26 cellular contexts compared by ENCODE assay signal in the genomic region with DNA sequence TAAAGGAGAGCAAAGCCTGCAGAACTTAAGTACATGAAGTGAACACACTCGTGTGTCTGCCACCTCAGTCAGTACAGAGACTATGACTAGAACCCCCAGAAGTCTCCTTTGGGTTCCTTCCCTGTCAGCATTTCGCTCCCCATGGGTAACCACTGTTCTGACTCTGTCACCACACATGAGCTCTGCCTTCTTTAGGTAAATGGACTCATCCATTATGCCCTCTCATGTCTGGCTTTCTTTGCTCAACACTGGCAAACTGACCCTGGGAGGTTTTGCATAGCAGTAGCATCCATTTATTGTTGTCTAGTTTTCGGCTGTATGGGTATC. TPM values are rescaled to one million over a fixed set of nuclear protein-coding genes. Genes with fewer than 3 reads are reported as not detected.
A peak's percentile ranks its signal among the peaks of the same experiment; 100 is the strongest.
DNase-seq lines count a peak whose midpoint lies in the region; ATAC-seq and TF ChIP-seq lines count a peak whose summit lies in the region.
"Had no signal": no experiment of that assay in that cellular context is flagged by ENCODE, and none has a peak within 500 bp of the region (broad histone marks: within the 10 kb centered on the region; RNA-seq: fewer than 3 reads in every experiment).

No MANE protein-coding gene starts in this region.

- H3K9ac ChIP-seq in BLaER1 treated with 17β-estradiol and CSF1 and Interleukin-3, amounts not matched to agents 10 nM and 100 nM = peak overlapping the region in 2 of 11 experiments; percentile 23 to 37; a peak in 4 of 22 replicates

- H3K27me3 Mint-ChIP-seq in nephron (ENCODE audit: low read depth) = peaks cover 6% of the 10 kb centered on the region
- H3K27me3 Mint-ChIP-seq: activated CD4-positive, alpha-beta T cell treated with anti-CD3 and anti-CD28 coated beads, Interleukin-2, amount 10 ng/mL, durations not matched to agents 7 days and 5 days; activated CD8-positive, alpha-beta memory T cell treated with anti-CD3 and anti-CD28 coated beads, Interleukin-2, amount 10 ng/mL, durations not matched to agents 7 days and 5 days; activated naive CD4-positive, alpha-beta T cell treated with anti-CD3 and anti-CD28 coated beads, Interleukin-2, amount 10 ng/mL, durations not matched to agents 7 days and 5 days; IgD-negative memory B cell; naive B cell; stimulated activated naive CD8-positive, alpha-beta T cell treated with anti-CD3 and anti-CD28 coated beads, Interleukin-15, Interleukin-2, amounts not matched to agents 100 ng/mL and 50 ng/mL, for 24 hours had no signal

- no peaks in the 10 kb centered on the region for H3K9me3 Mint-ChIP-seq in nephron
- H3K9me3 Mint-ChIP-seq: activated CD4-positive, alpha-beta T cell treated with anti-CD3 and anti-CD28 coated beads, Interleukin-2, amount 10 ng/mL, durations not matched to agents 7 days and 5 days; activated naive CD4-positive, alpha-beta T cell treated with anti-CD3 and anti-CD28 coated beads, Interleukin-2, amount 10 ng/mL, durations not matched to agents 7 days and 5 days; IgD-negative memory B cell; naive B cell; stimulated activated naive CD8-positive, alpha-beta T cell treated with anti-CD3 and anti-CD28 coated beads, Interleukin-15, Interleukin-2, amounts not matched to agents 100 ng/mL and 50 ng/mL, for 24 hours had no signal

- no peaks in the 10 kb centered on the region for H3K9me2 ChIP-seq in hepatocyte (replicated peaks; ENCODE audit: insufficient read depth)

- peaks cover 62 to 100% (median 84%) of the 10 kb centered on the region in 10 experiments for H3K4me1 ChIP-seq in BLaER1 treated with 17β-estradiol and CSF1 and Interleukin-3, amounts not matched to agents 10 nM and 100 nM
- peaks cover 24% of the 10 kb centered on the region for H3K4me1 ChIP-seq in hepatocyte (ENCODE audit: insufficient read depth)
- H3K4me1 ChIP-seq: thyroid gland had no signal

- ATAC-seq in esophagus mucosa = no peak
- ATAC-seq in HG03175 (IDR thresholded peaks at IDR 0.05; ENCODE audit: unreplicated experiment) = no peak
- ATAC-seq: activated CD8-positive, alpha-beta memory T cell treated with anti-CD3 and anti-CD28 coated beads, Interleukin-2, amount 10 ng/mL, durations not matched to agents 7 days and 5 days; Panc1; psoas muscle had no signal

- H3K4me3 Mint-ChIP-seq in nephron = no peak overlapping the region
- H3K4me3 Mint-ChIP-seq: activated CD4-positive, alpha-beta T cell treated with anti-CD3 and anti-CD28 coated beads, Interleukin-2, amount 10 ng/mL, durations not matched to agents 7 days and 5 days; activated CD8-positive, alpha-beta memory T cell treated with anti-CD3 and anti-CD28 coated beads, Interleukin-2, amount 10 ng/mL, durations not matched to agents 7 days and 5 days; activated naive CD4-positive, alpha-beta T cell treated with anti-CD3 and anti-CD28 coated beads, Interleukin-2, amount 10 ng/mL, durations not matched to agents 7 days and 5 days; IgD-negative memory B cell; stimulated activated naive CD8-positive, alpha-beta T cell treated with anti-CD3 and anti-CD28 coated beads, Interleukin-15, Interleukin-2, amounts not matched to agents 100 ng/mL and 50 ng/mL, for 24 hours had no signal

- DNase-seq in NCI-H526 treated with DMSO at 0.1 percent for 48 hours (lab: John Stamatoyannopoulos, UW) = peak; percentile 70
- no peak for DNase-seq in hepatocyte (ENCODE audit: low spot score)
- no peak for DNase-seq in OCI-M1 (lab: John Stamatoyannopoulos, UW)
- DNase-seq in HuH-7 (ENCODE audit: low spot score) = no peak
- DNase-seq: activated CD4-positive, alpha-beta T cell treated with anti-CD3 and anti-CD28 coated beads, Interleukin-2, amount 10 ng/mL, durations not matched to agents 7 days and 5 days; activated CD8-positive, alpha-beta memory T cell treated with anti-CD3 and anti-CD28 coated beads, Interleukin-2, amount 10 ng/mL, durations not matched to agents 7 days and 5 days; activated naive CD4-positive, alpha-beta T cell treated with anti-CD3 and anti-CD28 coated beads, Interleukin-2, amount 10 ng/mL, durations not matched to agents 7 days and 5 days; amniotic stem cell; BE2C; COR-L47; DND-41; foreskin fibroblast; naive B cell; NCI-H510A treated with DMSO at 0.1 percent for 48 hours; nucleus accumbens; SHP77 treated with DMSO at 0.1 percent for 48 hours; thyroid gland; WERI-Rb-1 had no signal

- WGBS in hepatocyte (ENCODE audit: low lambda C conversion rate, missing lambda C conversion rate) = 73% methylated on average over 3 of the region's 3 CpGs

- H4K20me1 ChIP-seq in BLaER1 treated with 17β-estradiol and CSF1 and Interleukin-3, amounts not matched to agents 10 nM and 100 nM = peaks cover 27 to 75% (median 54%) of the 10 kb centered on the region in 11 experiments
- H4K20me1 ChIP-seq in hepatocyte (ENCODE audit: insufficient read depth, poor library complexity, severe bottlenecking) = peaks cover 3% of the 10 kb centered on the region

- H3K9me3 ChIP-seq in BLaER1 treated with 17β-estradiol and CSF1 and Interleukin-3, amounts not matched to agents 10 nM and 100 nM (replicated peaks in 1 of 11) = peaks cover 0 to 8% (median 0%) of the 10 kb centered on the region in 11 experiments; a peak in 4 of 22 replicates
- no peaks in the 10 kb centered on the region for H3K9me3 ChIP-seq in hepatocyte (ENCODE audit: low read depth)
- H3K9me3 ChIP-seq: BE2C, psoas muscle, thyroid gland had no signal

- peaks cover 38 to 75% (median 63%) of the 10 kb centered on the region in 11 experiments for H3K36me3 ChIP-seq in BLaER1 treated with 17β-estradiol and CSF1 and Interleukin-3, amounts not matched to agents 10 nM and 100 nM
- H3K36me3 ChIP-seq in hepatocyte (replicated peaks; ENCODE audit: insufficient read depth, low read depth) = no peaks in the 10 kb centered on the region
- H3K36me3 ChIP-seq: BE2C, thyroid gland had no signal

- peaks cover 33% of the 10 kb centered on the region for H3K4me1 Mint-ChIP-seq in nephron

- H3K27ac Mint-ChIP-seq in nephron = peak overlapping the region; percentile 72 to 96 (median 92)
- H3K27ac Mint-ChIP-seq: activated CD4-positive, alpha-beta T cell treated with anti-CD3 and anti-CD28 coated beads, Interleukin-2, amount 10 ng/mL, durations not matched to agents 7 days and 5 days; activated CD8-positive, alpha-beta memory T cell treated with anti-CD3 and anti-CD28 coated beads, Interleukin-2, amount 10 ng/mL, durations not matched to agents 7 days and 5 days; activated naive CD4-positive, alpha-beta T cell treated with anti-CD3 and anti-CD28 coated beads, Interleukin-2, amount 10 ng/mL, durations not matched to agents 7 days and 5 days; IgD-negative memory B cell; stimulated activated naive CD8-positive, alpha-beta T cell treated with anti-CD3 and anti-CD28 coated beads, Interleukin-15, Interleukin-2, amounts not matched to agents 100 ng/mL and 50 ng/mL, for 24 hours had no signal

- H3K4me3 ChIP-seq in BLaER1 treated with 17β-estradiol and CSF1 and Interleukin-3, amounts not matched to agents 10 nM and 100 nM = no peak overlapping the region
- no peak overlapping the region for H3K4me3 ChIP-seq in hepatocyte
- H3K4me3 ChIP-seq: psoas muscle, thyroid gland had no signal

- H3K27me3 ChIP-seq in BLaER1 treated with 17β-estradiol and CSF1 and Interleukin-3, amounts not matched to agents 10 nM and 100 nM = no peaks in the 10 kb centered on the region
- H3K27me3 ChIP-seq in hepatocyte = no peaks in the 10 kb centered on the region
- H3K27me3 ChIP-seq: BE2C, thyroid gland had no signal

- H2AFZ ChIP-seq in hepatocyte = no peak overlapping the region

- H3K79me2 ChIP-seq in hepatocyte = peaks cover 88% of the 10 kb centered on the region

- peak overlapping the region in 9 of 11 experiments; percentile 12 to 99 (median 32); a peak in 13 of 22 replicates for H3K27ac ChIP-seq in BLaER1 treated with 17β-estradiol and CSF1 and Interleukin-3, amounts not matched to agents 10 nM and 100 nM
- peak overlapping the region; percentile 97 for H3K27ac ChIP-seq in hepatocyte
- H3K27ac ChIP-seq: psoas muscle, thyroid gland, WERI-Rb-1 had no signal

- TF ChIP-seq CTCF in hepatocyte (IDR thresholded peaks at IDR 0.05; ENCODE audit: poor library complexity) = no peak
- no peak for TF ChIP-seq CTCF in nephron (IDR thresholded peaks at IDR 0.05; ENCODE audit: unreplicated experiment in 3 of 3)

- peaks cover 4% of the 10 kb centered on the region for H3K36me3 Mint-ChIP-seq in nephron (ENCODE audit: low read depth)

- peak overlapping the region in 9 of 11 experiments; percentile 4 to 99 (median 32); a peak in 14 of 22 replicates for H3K4me2 ChIP-seq in BLaER1 treated with 17β-estradiol and CSF1 and Interleukin-3, amounts not matched to agents 10 nM and 100 nM
- peak overlapping the region; percentile 73 for H3K4me2 ChIP-seq in hepatocyte

RNA-seq across cellular contexts. Expression of a gene that starts 38.5 kb away (rescaled TPM):
- total RNA-seq in hepatocyte (46.1 and 50.8 TPM in 2 replicates), esophagus mucosa (48.1 TPM)
- polyA plus RNA-seq in hepatocyte = 26.5 and 33.6 TPM in 2 replicates
